32 cellular contexts compared by ENCODE assay signal in the genomic region with DNA sequence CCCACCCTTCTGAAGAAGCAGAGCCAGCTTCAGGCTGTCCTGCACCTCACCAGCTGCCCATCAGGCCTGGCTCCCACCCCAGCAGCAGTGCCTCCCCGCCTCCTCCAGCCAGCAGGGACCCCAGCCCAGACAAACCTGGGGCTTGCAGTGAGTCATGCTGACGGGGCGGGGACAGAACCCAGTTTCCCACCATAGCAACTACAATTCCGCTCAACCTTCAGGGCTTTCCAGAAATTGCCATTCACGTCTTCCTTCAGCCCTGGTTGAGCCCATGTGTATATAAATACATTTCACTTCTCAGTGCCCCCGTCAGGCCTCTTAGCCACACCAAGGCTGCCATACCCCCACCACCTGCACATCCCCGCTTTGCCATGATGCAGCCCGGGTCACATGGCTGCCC. TPM values are rescaled to one million over a fixed set of nuclear protein-coding genes. Genes with fewer than 3 reads are reported as not detected.
"Had no signal": no experiment of that assay in that cellular context is flagged by ENCODE, and none has a peak within 500 bp of the region (broad histone marks: within the 10 kb centered on the region; RNA-seq: fewer than 3 reads in every experiment).

No MANE protein-coding gene starts in this region.

- H3K27me3 Mint-ChIP-seq: natural killer cell treated with Interleukin-12 subunit alpha and Interleukin-12 subunit beta and Interleukin-15 and Interleukin-18, amount 100 ng/mL, for 72 hours had no signal

- DNase-seq: colonic mucosa; effector CD8-positive, alpha-beta T cell; foreskin melanocyte; left cardiac atrium; left lung; mesenchymal stem cell; mucosa of descending colon; naive B cell; psoas muscle; right cardiac atrium; sigmoid colon; stimulated activated CD4-positive, alpha-beta T cell treated with anti-CD3 and anti-CD28 coated beads, Interleukin-2, amount 100 ng/mL, for 24 hours; stimulated activated CD4-positive, alpha-beta T cell treated with anti-CD3 and anti-CD28 coated beads, Interleukin-4, amount 100 ng/mL, for 24 hours; stimulated activated naive CD4-positive, alpha-beta T cell treated with Interleukin-2 at 50 U/mL for 16 hours; stomach; testis; tibial artery had no signal

- H3K36me3 Mint-ChIP-seq: mesothelial cell of epicardium; naive B cell; natural killer cell treated with Interleukin-12 subunit alpha and Interleukin-12 subunit beta and Interleukin-15 and Interleukin-18, amount 100 ng/mL, for 72 hours; stimulated activated effector memory CD8-positive, alpha-beta T cell treated with anti-CD3 and anti-CD28 coated beads, Interleukin-12 subunit alpha, Interleukin-12 subunit beta, amount 100 ng/mL, for 72 hours; type B pancreatic cell had no signal

- H3K4me1 Mint-ChIP-seq: stimulated activated effector memory CD8-positive, alpha-beta T cell treated with anti-CD3 and anti-CD28 coated beads, Interleukin-12 subunit alpha, Interleukin-12 subunit beta, amount 100 ng/mL, for 72 hours had no signal

- H3K36me3 ChIP-seq: colonic mucosa, esophagus muscularis mucosa, left lung, sigmoid colon, stomach, tibial artery had no signal

- H3K27me3 ChIP-seq: colonic mucosa, esophagus muscularis mucosa, left lung, sigmoid colon, stomach, testis, tibial artery had no signal

- H3K9me3 ChIP-seq: colonic mucosa, esophagus muscularis mucosa, left lung, mucosa of descending colon, psoas muscle, sigmoid colon, stomach, testis, tibial artery had no signal

- H3K4me3 ChIP-seq: colonic mucosa, esophagus muscularis mucosa, left lung, mucosa of descending colon, psoas muscle, sigmoid colon, testis, tibial artery had no signal

- H3K27ac ChIP-seq: colonic mucosa, esophagus muscularis mucosa, left lung, parathyroid adenoma, psoas muscle, sigmoid colon, testis, tibial artery had no signal

- H3K27ac Mint-ChIP-seq: mesothelial cell of epicardium; natural killer cell treated with Interleukin-12 subunit alpha and Interleukin-12 subunit beta and Interleukin-15 and Interleukin-18, amount 100 ng/mL, for 72 hours; type B pancreatic cell had no signal

- H3K9me3 Mint-ChIP-seq: dendritic cell treated with granulocyte-macrophage colony-stimulating factor and Interleukin-4, amounts not matched to agents 40 ng/mL and 50 ng/mL, for 4 days; mesothelial cell of epicardium; naive B cell; natural killer cell treated with Interleukin-12 subunit alpha and Interleukin-12 subunit beta and Interleukin-15 and Interleukin-18, amount 100 ng/mL, for 72 hours; neural crest cell; stimulated activated effector memory CD8-positive, alpha-beta T cell treated with anti-CD3 and anti-CD28 coated beads, Interleukin-12 subunit alpha, Interleukin-12 subunit beta, amount 100 ng/mL, for 72 hours; type B pancreatic cell had no signal

- H3K4me3 Mint-ChIP-seq: dendritic cell treated with granulocyte-macrophage colony-stimulating factor and Interleukin-4, amounts not matched to agents 40 ng/mL and 50 ng/mL, for 4 days; mesothelial cell of epicardium; naive B cell; natural killer cell treated with Interleukin-12 subunit alpha and Interleukin-12 subunit beta and Interleukin-15 and Interleukin-18, amount 100 ng/mL, for 72 hours; neural crest cell; stimulated activated effector memory CD8-positive, alpha-beta T cell treated with anti-CD3 and anti-CD28 coated beads, Interleukin-12 subunit alpha, Interleukin-12 subunit beta, amount 100 ng/mL, for 72 hours; type B pancreatic cell had no signal

- H3K4me1 ChIP-seq: psoas muscle had no signal

- FAIRE-seq: endothelial cell of umbilical vein had no signal

RNA-seq across cellular contexts. Expression of gene SPDEF, which starts 4.4 kb away (rescaled TPM):
- total RNA-seq: endothelial cell of umbilical vein; epithelial cell of proximal tubule; esophagus muscularis mucosa; kidney epithelial cell; lung microvascular endothelial cell; natural killer cell treated with Interleukin-12 subunit alpha and Interleukin-12 subunit beta and Interleukin-15 and Interleukin-18, amount 100 ng/mL, for 72 hours; osteoblast; renal cortical epithelial cell; skeletal muscle tissue had no signal
